Comparison of ENCODE assay signal across 27 cellular contexts in genomic region chr9:121494192-121494591, GRCh38. TPM values are rescaled to one million over a fixed set of nuclear protein-coding genes. Genes with fewer than 3 reads are reported as not detected.
A peak's percentile ranks its signal among the peaks of the same experiment; 100 is the strongest.
DNase-seq lines count a peak whose midpoint lies in the region; ATAC-seq, FAIRE-seq and TF ChIP-seq lines count a peak whose summit lies in the region.
"Had no signal": no experiment of that assay in that cellular context is flagged by ENCODE, and none has a peak within 500 bp of the region (broad histone marks: within the 10 kb centered on the region; RNA-seq: fewer than 3 reads in every experiment).

No MANE protein-coding gene starts in this region.

- no peak overlapping the region for H3K27ac ChIP-seq in right lobe of liver
- H3K27ac ChIP-seq in small intestine (ENCODE audit: low read depth in 1 of 2, low read length in 1 of 2): no peak overlapping the region
- H3K27ac ChIP-seq: cardiac muscle cell, GM23248, ovary, sigmoid colon, SJCRH30, uterus had no signal

- H3K4me3 Mint-ChIP-seq in activated B cell treated with CpG ODN at 0.5 μM for 24 hours: no peak overlapping the region
- H3K4me3 Mint-ChIP-seq: activated CD8-positive, alpha-beta memory T cell treated with anti-CD3 and anti-CD28 coated beads, Interleukin-2, amount 10 ng/mL, durations not matched to agents 7 days and 5 days had no signal

- TF ChIP-seq CTCF in GM12865 (IDR thresholded peaks at IDR 0.05; ENCODE audit: insufficient read depth, low read depth, low read length, missing control alignments) (no peak), activated B cell treated with CpG ODN at 0.5 μM for 24 hours (IDR thresholded peaks at IDR 0.05) (no peak), right lobe of liver (IDR thresholded peaks at IDR 0.05) (no peak)

- peaks cover 39% of the 10 kb centered on the region for H3K4me1 Mint-ChIP-seq in activated B cell treated with CpG ODN at 0.5 μM for 24 hours

- no peaks in the 10 kb centered on the region for H3K36me3 ChIP-seq in right lobe of liver
- H3K36me3 ChIP-seq in small intestine (ENCODE audit: control insufficient read depth in 2 of 2, insufficient read depth in 2 of 2, low read length in 2 of 2): no peaks in the 10 kb centered on the region
- H3K36me3 ChIP-seq: cardiac muscle cell, gastroesophageal sphincter, left lung, ovary, sigmoid colon, SJCRH30, uterus had no signal

- H3K4me3 ChIP-seq in GM12865 (ENCODE audit: low read depth, low read length): no peak overlapping the region
- no peak overlapping the region for H3K4me3 ChIP-seq in right lobe of liver
- H3K4me3 ChIP-seq in small intestine (ENCODE audit: low read depth in 1 of 2, low read length in 2 of 2): no peak overlapping the region
- H3K4me3 ChIP-seq: cardiac muscle cell, dorsolateral prefrontal cortex, gastroesophageal sphincter, GM23248, left lung, ovary, sigmoid colon, SJCRH30, uterus had no signal

- H3K9me3 ChIP-seq in right lobe of liver (no peaks in the 10 kb centered on the region), small intestine (ENCODE audit: control insufficient read depth, low read depth) (no peaks in the 10 kb centered on the region)
- H3K9me3 ChIP-seq: gastroesophageal sphincter, ovary, uterus had no signal

- H3K9me3 Mint-ChIP-seq in activated B cell treated with CpG ODN at 0.5 μM for 24 hours: no peaks in the 10 kb centered on the region

- H3K4me1 ChIP-seq in right lobe of liver: peaks cover 0 to 11% (median 1%) of the 10 kb centered on the region in 4 donors
- no peaks in the 10 kb centered on the region for H3K4me1 ChIP-seq in small intestine (ENCODE audit: control insufficient read depth in 2 of 2, insufficient read depth in 1 of 2, low read depth in 1 of 2, low read length in 1 of 2)

- no peak overlapping the region for H3K27ac Mint-ChIP-seq in activated B cell treated with CpG ODN at 0.5 μM for 24 hours
- H3K27ac Mint-ChIP-seq: activated CD8-positive, alpha-beta memory T cell treated with anti-CD3 and anti-CD28 coated beads, Interleukin-2, amount 10 ng/mL, durations not matched to agents 7 days and 5 days had no signal

- WGBS in right lobe of liver (ENCODE audit: insufficient coverage, low coverage, low lambda C conversion rate, missing lambda C conversion rate): 55% methylated on average over 3 of the region's 3 CpGs
- 58 to 67% (median 66%) methylated on average over 3 of the region's 3 CpGs for WGBS in small intestine, 3 donors

- POLR2A ChIA-PET in activated B cell treated with CpG ODN at 0.5 μM for 24 hours (lab: Charles Lee): interaction anchor here (1.0 kb wide), 1 partner anchor 9 kb away, joined by 3 read pairs; no protein-coding TSS in a partner anchor

- H3K27me3 Mint-ChIP-seq in activated B cell treated with CpG ODN at 0.5 μM for 24 hours: peaks cover 14% of the 10 kb centered on the region

- ATAC-seq in activated B cell treated with CpG ODN at 0.5 μM for 24 hours (ENCODE audit: low read depth) (peak; percentile 20), right lobe of liver (no peak), GM19467 (IDR thresholded peaks at IDR 0.05; ENCODE audit: unreplicated experiment) (no peak)
- ATAC-seq: activated CD8-positive, alpha-beta memory T cell treated with anti-CD3 and anti-CD28 coated beads, Interleukin-2, amount 10 ng/mL, durations not matched to agents 7 days and 5 days; gastroesophageal sphincter; left lung had no signal

- H3K36me3 Mint-ChIP-seq in activated B cell treated with CpG ODN at 0.5 μM for 24 hours (ENCODE audit: low read depth): no peaks in the 10 kb centered on the region

- peak; percentile 37 for DNase-seq in GM12865 (ENCODE audit: low read depth)
- DNase-seq in NAMALWA (ENCODE audit: low spot score): peak; percentile 54
- no peak for DNase-seq in activated B cell treated with CpG ODN at 0.5 μM for 24 hours
- DNase-seq in pons (ENCODE audit: low spot score): peak; percentile 60
- no peak for DNase-seq in right lobe of liver
- DNase-seq in small intestine: no peak
- DNase-seq in activated naive CD4-positive, alpha-beta T cell (lab: John Stamatoyannopoulos, UW): no peak
- DNase-seq: activated CD8-positive, alpha-beta memory T cell treated with anti-CD3 and anti-CD28 coated beads, Interleukin-2, amount 10 ng/mL, durations not matched to agents 7 days and 5 days; Calu3; dorsolateral prefrontal cortex; EL; erythroblast; GM23248; left lung; NCI-H2029 treated with DMSO at 0.1 percent for 48 hours; NCI-H446; NK-92 treated with Interleukin-12 subunit alpha and Interleukin-12 subunit beta, amount 100 ng/mL, for 24 hours; ovary; sigmoid colon; SJCRH30; stimulated activated CD4-positive, alpha-beta T cell treated with anti-CD3 and anti-CD28 coated beads, Interleukin-1b, Interleukin-23, amount 100 ng/mL, for 48 hours; uterus had no signal

- no peak for FAIRE-seq in small intestine (lab: Jason Lieb, UNC)

- TF ChIP-seq POLR2A in right lobe of liver (IDR thresholded peaks at IDR 0.05): no peak

- CTCF ChIA-PET in activated B cell treated with CpG ODN at 0.5 μM for 24 hours (lab: Charles Lee): no interaction called here

- intact Hi-C loops in activated B cell treated with CpG ODN at 0.5 μM for 24 hours (cut with micrococcal nuclease): no loop called here
- intact Hi-C loops in right lobe of liver (cut with DNase I): no loop called here

- H3K27me3 ChIP-seq in right lobe of liver: no peaks in the 10 kb centered on the region
- peaks cover 2 to 3% of the 10 kb centered on the region in 2 donors for H3K27me3 ChIP-seq in small intestine (ENCODE audit: control insufficient read depth in 2 of 2, insufficient read depth in 2 of 2, low read length in 2 of 2)
- H3K27me3 ChIP-seq: gastroesophageal sphincter, ovary, uterus had no signal

RNA-seq across cellular contexts. Expression of gene GGTA1, which starts 5.5 kb away (rescaled TPM):
- total RNA-seq in activated B cell treated with CpG ODN at 0.5 μM for 24 hours: not detected in 2 replicates
- total RNA-seq in right lobe of liver: 1 to 10 TPM in 5 of 6 experiments, under 1 TPM in 1; 0.43 to 3.5 (median 1.5) TPM
- polyA plus RNA-seq in small intestine: 10 to 100 TPM in 1 of 3 donors, 1 to 10 TPM in 1, under 1 TPM in 1; 0.67 to 11.3 (median 4.9) TPM
- total RNA-seq: Calu3; cardiac muscle cell; GM23248; MCF 10A; SJCRH30; T-helper 2 cell treated with Interferon-gamma antibody and Interleukin-4, amounts not matched to agents 100 ng/mL and 5 ng/mL, for 36 hours had no signal
- polyA plus RNA-seq: GM23248 had no signal

Comparison
In these comparisons a context has a peak if more than half of its experiments do, and no peak if none do; other contexts are left out.
1. DNase-seq: peak in GM12865 (single experiment), NAMALWA (single experiment) and pons (single experiment); none in activated B cell treated with CpG ODN at 0.5 μM for 24 hours (single experiment), right lobe of liver (0 of 3), small intestine (single experiment) and activated naive CD4-positive, alpha-beta T cell (0 of 4).